20 cellular contexts compared by ENCODE assay signal in the genomic region with DNA sequence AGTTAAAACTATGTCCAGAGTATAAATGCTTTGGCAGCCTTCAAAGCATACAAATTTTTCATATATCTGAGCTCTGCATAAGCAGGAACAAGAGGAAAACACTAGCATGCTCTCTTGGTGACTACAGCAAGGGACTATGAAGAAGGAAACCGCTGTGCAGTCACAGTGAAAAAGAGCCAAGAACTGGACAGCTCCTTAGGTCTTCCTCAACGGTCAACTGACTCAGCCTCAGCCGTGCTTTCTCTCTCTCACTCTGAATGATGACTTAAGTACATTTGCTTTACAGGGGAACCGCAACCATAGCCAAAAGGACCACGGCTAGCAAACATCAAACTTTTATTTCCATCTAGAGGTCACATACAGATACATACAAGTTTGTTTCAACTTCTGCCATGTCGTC.
A peak's percentile ranks its signal among the peaks of the same experiment; 100 is the strongest.
DNase-seq lines count a peak whose midpoint lies in the region; ATAC-seq and TF ChIP-seq lines count a peak whose summit lies in the region.
"Had no signal": no experiment of that assay in that cellular context is flagged by ENCODE, and none has a peak within 500 bp of the region (broad histone marks: within the 10 kb centered on the region; RNA-seq: fewer than 3 reads in every experiment).

No MANE protein-coding gene starts in this region.

- H3K4ac ChIP-seq in trophoblast cell (ENCODE audit: low read depth, low read length) = no peak overlapping the region

- H3K79me2 ChIP-seq in trophoblast cell (ENCODE audit: control insufficient read depth, insufficient read depth, low read length, poor library complexity) = no peaks in the 10 kb centered on the region

- H2AFZ ChIP-seq in trophoblast cell (ENCODE audit: insufficient read depth, low read length, poor library complexity) = no peak overlapping the region

- no peak overlapping the region for H2BK12ac ChIP-seq in trophoblast cell (ENCODE audit: low read length)

- H2BK5ac ChIP-seq in trophoblast cell (ENCODE audit: low read depth, low read length, poor library complexity) = no peak overlapping the region

- no peak overlapping the region for H2AK5ac ChIP-seq in trophoblast cell (ENCODE audit: low read length)

- DNase-seq in BJ (ENCODE audit: low read depth) = peak; percentile 56
- peak; percentile 49 for DNase-seq in RPMI7951 (ENCODE audit: low read depth)
- peak; percentile 47 for DNase-seq in fibroblast of the conjunctiva (ENCODE audit: low read depth)
- peak; percentile 54 to 65 for DNase-seq in trophoblast cell
- no peak for DNase-seq in HuH-7.5 (ENCODE audit: low spot score)
- DNase-seq in germinal center (ENCODE audit: low spot score) = no peak
- no peak for DNase-seq in stimulated activated effector memory CD8-positive, alpha-beta T cell treated with anti-CD3 and anti-CD28 coated beads, Interleukin-12 subunit alpha, Interleukin-12 subunit beta, amount 100 ng/mL, for 72 hours (ENCODE audit: low spot score in 2 of 2)
- DNase-seq: activated CD4-positive, alpha-beta memory T cell treated with anti-CD3 and anti-CD28 coated beads for 36 hours; activated gamma-delta T cell; caudate nucleus; immature natural killer cell; NCI-H1436; NCI-H526; stimulated activated CD4-positive, alpha-beta T cell treated with anti-CD3 and anti-CD28 coated beads, Interleukin-4, amount 100 ng/mL, for 4 hours; stimulated activated naive CD4-positive, alpha-beta T cell; T-helper 9 cell had no signal

- no peaks in the 10 kb centered on the region for H3K27me3 ChIP-seq in BJ (ENCODE audit: control insufficient read depth, insufficient read depth, low read length)
- H3K27me3 ChIP-seq in trophoblast cell (ENCODE audit: insufficient read depth, low read length) = no peaks in the 10 kb centered on the region

- CTCF ChIA-PET in BJ (lab: Yijun Ruan, JAX) = no interaction called here

- H3K79me1 ChIP-seq in trophoblast cell (ENCODE audit: low read length) = no peaks in the 10 kb centered on the region

- no CpG with 5 or more reads among the region's 6 CpGs for WGBS in trophoblast cell (ENCODE audit: extremely low coverage, insufficient coverage, insufficient read length)

- no peak overlapping the region for H3K27ac Mint-ChIP-seq in stimulated activated effector memory CD8-positive, alpha-beta T cell treated with anti-CD3 and anti-CD28 coated beads, Interleukin-12 subunit alpha, Interleukin-12 subunit beta, amount 100 ng/mL, for 72 hours
- H3K27ac Mint-ChIP-seq: activated CD4-positive, alpha-beta memory T cell treated with anti-CD3 and anti-CD28 coated beads for 36 hours; CD14-positive monocyte; immature natural killer cell had no signal

- no peak overlapping the region for H3K4me3 Mint-ChIP-seq in stimulated activated effector memory CD8-positive, alpha-beta T cell treated with anti-CD3 and anti-CD28 coated beads, Interleukin-12 subunit alpha, Interleukin-12 subunit beta, amount 100 ng/mL, for 72 hours
- H3K4me3 Mint-ChIP-seq: activated CD4-positive, alpha-beta memory T cell treated with anti-CD3 and anti-CD28 coated beads for 36 hours; CD14-positive monocyte; immature natural killer cell had no signal

- H3K4me2 ChIP-seq in trophoblast cell (ENCODE audit: low read length) = no peak overlapping the region

- H3K23ac ChIP-seq in trophoblast cell (ENCODE audit: low read length) = no peak overlapping the region

- H3K27ac ChIP-seq in trophoblast cell (ENCODE audit: low read depth, low read length) = no peak overlapping the region
- H3K27ac ChIP-seq: epithelial cell of prostate had no signal

- no peak overlapping the region for H3K18ac ChIP-seq in trophoblast cell (ENCODE audit: low read length)

- no peak overlapping the region for H4K12ac ChIP-seq in trophoblast cell (ENCODE audit: low read depth, low read length)

- no peaks in the 10 kb centered on the region for H3K4me1 ChIP-seq in trophoblast cell (ENCODE audit: control insufficient read depth in 1 of 2, insufficient read depth in 2 of 2, low read length in 2 of 2)

- no peak for TF ChIP-seq CTCF in BJ (IDR thresholded peaks at IDR 0.05; ENCODE audit: insufficient read depth, low read depth, low read length)

- H4K8ac ChIP-seq in trophoblast cell (ENCODE audit: low read depth, low read length) = no peak overlapping the region

- no peaks in the 10 kb centered on the region for H3K4me1 Mint-ChIP-seq in stimulated activated effector memory CD8-positive, alpha-beta T cell treated with anti-CD3 and anti-CD28 coated beads, Interleukin-12 subunit alpha, Interleukin-12 subunit beta, amount 100 ng/mL, for 72 hours
- H3K4me1 Mint-ChIP-seq: CD14-positive monocyte, immature natural killer cell had no signal

- H3K9ac ChIP-seq in trophoblast cell (ENCODE audit: low read length) = no peak overlapping the region

- H3K36me3 ChIP-seq in BJ (ENCODE audit: control insufficient read depth, insufficient read depth, low read length) (0 out of 2 replicates have a peak, but pooled peaks cover 2% of the 10 kb centered on the region), trophoblast cell (ENCODE audit: control insufficient read depth in 1 of 2, insufficient read depth in 2 of 2, low read length in 2 of 2) (no peaks in the 10 kb centered on the region)

- H3K4me3 ChIP-seq in BJ (ENCODE audit: low read depth, low read length) (no peak overlapping the region), trophoblast cell (ENCODE audit: low read depth, low read length) (no peak overlapping the region)

- no peak overlapping the region for H3K14ac ChIP-seq in trophoblast cell (ENCODE audit: low read length)

- no peaks in the 10 kb centered on the region for H3K9me3 Mint-ChIP-seq in stimulated activated effector memory CD8-positive, alpha-beta T cell treated with anti-CD3 and anti-CD28 coated beads, Interleukin-12 subunit alpha, Interleukin-12 subunit beta, amount 100 ng/mL, for 72 hours
- H3K9me3 Mint-ChIP-seq: activated CD4-positive, alpha-beta memory T cell treated with anti-CD3 and anti-CD28 coated beads for 36 hours; immature natural killer cell had no signal

- no peaks in the 10 kb centered on the region for H3K9me3 ChIP-seq in trophoblast cell (ENCODE audit: insufficient read depth, low read depth, low read length)

- no peak for ATAC-seq in HG03378 (IDR thresholded peaks at IDR 0.05; ENCODE audit: unreplicated experiment)
- no peak for ATAC-seq in stimulated activated effector memory CD8-positive, alpha-beta T cell treated with anti-CD3 and anti-CD28 coated beads, Interleukin-12 subunit alpha, Interleukin-12 subunit beta, amount 100 ng/mL, for 72 hours
- ATAC-seq: HepG2 had no signal

- peaks cover 14% of the 10 kb centered on the region for H3K36me3 Mint-ChIP-seq in stimulated activated effector memory CD8-positive, alpha-beta T cell treated with anti-CD3 and anti-CD28 coated beads, Interleukin-12 subunit alpha, Interleukin-12 subunit beta, amount 100 ng/mL, for 72 hours

- POLR2A ChIA-PET in BJ (lab: Charles Lee) = no interaction called here

- H2BK120ac ChIP-seq in trophoblast cell (ENCODE audit: insufficient read depth, low read length, poor library complexity) = no peak overlapping the region

- no peak overlapping the region for H4K91ac ChIP-seq in trophoblast cell (ENCODE audit: low read depth, low read length)

Comparison
In these comparisons a context has a peak if more than half of its experiments do, and no peak if none do; other contexts are left out.
1. DNase-seq: peak in BJ (single experiment), RPMI7951 (single experiment), fibroblast of the conjunctiva (single experiment) and trophoblast cell (2 of 2); none in HuH-7.5 (single experiment), germinal center (single experiment) and stimulated activated effector memory CD8-positive, alpha-beta T cell treated with anti-CD3 and anti-CD28 coated beads, Interleukin-12 subunit alpha, Interleukin-12 subunit beta, amount 100 ng/mL, for 72 hours (0 of 2).